ENCODE assay signal across 8 cellular contexts in genomic region chr1:150148834-150149489, GRCh38. TPM values are rescaled to one million over a fixed set of nuclear protein-coding genes. Genes with fewer than 3 reads are reported as not detected.
A peak's percentile ranks its signal among the peaks of the same experiment; 100 is the strongest.
DNase-seq lines count a peak whose midpoint lies in the region; ATAC-seq, FAIRE-seq and TF ChIP-seq lines count a peak whose summit lies in the region.

No MANE protein-coding gene starts in this region.

- H3K4me3 Mint-ChIP-seq in activated B cell treated with CpG ODN at 0.5 μM for 24 hours = peak overlapping the region; percentile 92

- no peak for FAIRE-seq in small intestine (lab: Jason Lieb, UNC)

- H3K27ac ChIP-seq in HEK293 (ENCODE audit: extremely low read depth, low read depth, low read length) (peak overlapping the region; percentile 62; the same call in 1 of the 2 replicates), hepatocyte (peak overlapping the region; percentile 88), small intestine (ENCODE audit: low read depth in 1 of 2, low read length in 1 of 2) (peak overlapping the region; percentile 45 to 87)

- H3K27ac Mint-ChIP-seq in activated B cell treated with CpG ODN at 0.5 μM for 24 hours = peak overlapping the region; percentile 91

- 17% methylated on average over 16 of the region's 16 CpGs for WGBS in hepatocyte (ENCODE audit: low lambda C conversion rate, missing lambda C conversion rate)
- 20 to 31% (median 30%) methylated on average over 16 of the region's 16 CpGs for WGBS in small intestine, 3 donors

- H3K4me2 ChIP-seq in hepatocyte = peak overlapping the region; percentile 91

- CTCF ChIA-PET in HEK293 (lab: Yijun Ruan, JAX) = no interaction called here
- CTCF ChIA-PET in activated B cell treated with CpG ODN at 0.5 μM for 24 hours (lab: Charles Lee) = interaction anchor here (0.7 to 3.0 kb wide), 7 partner anchors 9 to 75 kb away, joined by 3 to 21 read pairs (median 4); no protein-coding TSS in a partner anchor

- H3K9me3 ChIP-seq in HEK293 (ENCODE audit: control insufficient read depth, insufficient read depth, low read depth, low read length) (no peaks in the 10 kb centered on the region), hepatocyte (ENCODE audit: low read depth) (no peaks in the 10 kb centered on the region), small intestine (ENCODE audit: control insufficient read depth, low read depth) (no peaks in the 10 kb centered on the region)

- peaks cover 37% of the 10 kb centered on the region for H3K36me3 Mint-ChIP-seq in activated B cell treated with CpG ODN at 0.5 μM for 24 hours (ENCODE audit: low read depth)

- H3K4me1 ChIP-seq in HEK293 (ENCODE audit: control insufficient read depth, insufficient read depth, low read length) (peaks cover 3% of the 10 kb centered on the region; the same call in 1 of the 2 replicates), hepatocyte (ENCODE audit: insufficient read depth) (peaks cover 8% of the 10 kb centered on the region), small intestine (ENCODE audit: control insufficient read depth in 2 of 2, insufficient read depth in 1 of 2, low read depth in 1 of 2, low read length in 1 of 2) (no peaks in the 10 kb centered on the region)

- peak overlapping the region; percentile 94 for H2AFZ ChIP-seq in hepatocyte

- intact Hi-C loops in activated B cell treated with CpG ODN at 0.5 μM for 24 hours (cut with micrococcal nuclease) = loop anchor here (1.0 kb wide), 1 partner anchor 38 kb away; no protein-coding TSS in a partner anchor

- ATAC-seq in activated B cell treated with CpG ODN at 0.5 μM for 24 hours (ENCODE audit: low read depth) (no peak), GM18867 (IDR thresholded peaks at IDR 0.05; ENCODE audit: unreplicated experiment) (no peak), HG03571 (IDR thresholded peaks at IDR 0.05; ENCODE audit: unreplicated experiment) (no peak)

- H3K4me1 Mint-ChIP-seq in activated B cell treated with CpG ODN at 0.5 μM for 24 hours = peaks cover 72% of the 10 kb centered on the region

- H3K4me3 ChIP-seq in AG09309 (ENCODE audit: control insufficient read depth, low read depth, low read length) (peak overlapping the region; percentile 62), HEK293 (ENCODE audit: low read depth, low read length) (peak overlapping the region; percentile 61), hepatocyte (peak overlapping the region; percentile 92), small intestine (ENCODE audit: low read depth in 1 of 2, low read length in 2 of 2) (peak overlapping the region; percentile 89 to 92)

- DNase-seq in AG09309 (ENCODE audit: low read depth) (no peak), activated B cell treated with CpG ODN at 0.5 μM for 24 hours (no peak), hepatocyte (ENCODE audit: low spot score) (no peak), small intestine (no peak), NCI-H2029 treated with DMSO at 0.1 percent for 48 hours (lab: John Stamatoyannopoulos, UW) (no peak)

- peaks cover 35% of the 10 kb centered on the region for H3K79me2 ChIP-seq in hepatocyte

- H3K9me2 ChIP-seq in hepatocyte (replicated peaks; ENCODE audit: insufficient read depth) = no peaks in the 10 kb centered on the region

- H3K9me3 Mint-ChIP-seq in activated B cell treated with CpG ODN at 0.5 μM for 24 hours = no peaks in the 10 kb centered on the region

- TF ChIP-seq CTCF in AG09309 (IDR thresholded peaks at IDR 0.05; ENCODE audit: control insufficient read depth, insufficient read depth, low read depth, low read length, missing control alignments) (no peak), HEK293 (tag by site-specific recombination; IDR thresholded peaks at IDR 0.05) (no peak), activated B cell treated with CpG ODN at 0.5 μM for 24 hours (IDR thresholded peaks at IDR 0.05) (no peak), hepatocyte (IDR thresholded peaks at IDR 0.05; ENCODE audit: poor library complexity) (no peak)

- H4K20me1 ChIP-seq in hepatocyte (ENCODE audit: insufficient read depth, poor library complexity, severe bottlenecking) = peaks cover 6% of the 10 kb centered on the region

- POLR2A ChIA-PET in HEK293 (lab: Yijun Ruan, JAX) (interaction anchor here (1.0 to 1.3 kb wide), 3 partner anchors 9 to 17 kb away, joined by 3 to 4 read pairs (median 3); no protein-coding TSS in a partner anchor), activated B cell treated with CpG ODN at 0.5 μM for 24 hours (lab: Charles Lee) (interaction anchor here (0.5 to 6.3 kb wide), 17 partner anchors 11 to 369 kb away, joined by 3 to 388 read pairs (median 5); partner anchors contain the start of genes SF3B4 and VPS45)

- peaks cover 0 to 17% of the 10 kb centered on the region in 2 experiments; a peak in 2 of 3 replicates for H3K36me3 ChIP-seq in HEK293 (ENCODE audit: control insufficient read depth in 2 of 2, insufficient read depth in 1 of 2, low read length in 2 of 2)
- no peaks in the 10 kb centered on the region for H3K36me3 ChIP-seq in hepatocyte (replicated peaks; ENCODE audit: insufficient read depth, low read depth)
- peaks cover 0 to 3% of the 10 kb centered on the region in 2 donors for H3K36me3 ChIP-seq in small intestine (ENCODE audit: control insufficient read depth in 2 of 2, insufficient read depth in 2 of 2, low read length in 2 of 2)

- no peaks in the 10 kb centered on the region for H3K27me3 Mint-ChIP-seq in activated B cell treated with CpG ODN at 0.5 μM for 24 hours

- H3K27me3 ChIP-seq in hepatocyte = peaks cover 6% of the 10 kb centered on the region
- no peaks in the 10 kb centered on the region for H3K27me3 ChIP-seq in small intestine (ENCODE audit: control insufficient read depth in 2 of 2, insufficient read depth in 2 of 2, low read length in 2 of 2)

TF ChIP-seq in HEK293, 187 proteins besides CTCF, POLR2A, EP300 and RAD21 (continues in another document):
- TF ChIP-seq ZNF223 (tag by site-specific recombination; IDR thresholded peaks at IDR 0.05) = no peak
- TF ChIP-seq ZNF548 (tag by site-specific recombination; IDR thresholded peaks at IDR 0.05) = no peak
- TF ChIP-seq ZNF629 (tag by site-specific recombination; IDR thresholded peaks at IDR 0.05) = 0 out of 2 replicates have a peak, but pooled peaks have one; percentile 20
- TF ChIP-seq ZNF19 (tag by site-specific recombination; IDR thresholded peaks at IDR 0.05; ENCODE audit: low read depth) = no peak
- no peak for TF ChIP-seq ZNF624 (tag by site-specific recombination; IDR thresholded peaks at IDR 0.05)
- TF ChIP-seq ZBTB17 (tag by site-specific recombination; IDR thresholded peaks at IDR 0.05) = peak; percentile 78
- no peak for TF ChIP-seq ZNF513 (tag by site-specific recombination; IDR thresholded peaks at IDR 0.05)
- TF ChIP-seq, protein P1, sequence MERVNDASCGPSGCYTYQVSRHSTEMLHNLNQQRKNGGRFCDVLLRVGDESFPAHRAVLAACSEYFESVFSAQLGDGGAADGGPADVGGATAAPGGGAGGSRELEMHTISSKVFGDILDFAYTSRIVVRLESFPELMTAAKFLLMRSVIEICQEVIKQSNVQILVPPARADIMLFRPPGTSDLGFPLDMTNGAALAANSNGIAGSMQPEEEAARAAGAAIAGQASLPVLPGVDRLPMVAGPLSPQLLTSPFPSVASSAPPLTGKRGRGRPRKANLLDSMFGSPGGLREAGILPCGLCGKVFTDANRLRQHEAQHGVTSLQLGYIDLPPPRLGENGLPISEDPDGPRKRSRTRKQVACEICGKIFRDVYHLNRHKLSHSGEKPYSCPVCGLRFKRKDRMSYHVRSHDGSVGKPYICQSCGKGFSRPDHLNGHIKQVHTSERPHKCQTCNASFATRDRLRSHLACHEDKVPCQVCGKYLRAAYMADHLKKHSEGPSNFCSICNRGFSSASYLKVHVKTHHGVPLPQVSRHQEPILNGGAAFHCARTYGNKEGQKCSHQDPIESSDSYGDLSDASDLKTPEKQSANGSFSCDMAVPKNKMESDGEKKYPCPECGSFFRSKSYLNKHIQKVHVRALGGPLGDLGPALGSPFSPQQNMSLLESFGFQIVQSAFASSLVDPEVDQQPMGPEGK (tag by site-specific recombination; IDR thresholded peaks at IDR 0.05) = peak; percentile 60; the same call in 1 of the 2 replicates
- TF ChIP-seq, protein P2, sequence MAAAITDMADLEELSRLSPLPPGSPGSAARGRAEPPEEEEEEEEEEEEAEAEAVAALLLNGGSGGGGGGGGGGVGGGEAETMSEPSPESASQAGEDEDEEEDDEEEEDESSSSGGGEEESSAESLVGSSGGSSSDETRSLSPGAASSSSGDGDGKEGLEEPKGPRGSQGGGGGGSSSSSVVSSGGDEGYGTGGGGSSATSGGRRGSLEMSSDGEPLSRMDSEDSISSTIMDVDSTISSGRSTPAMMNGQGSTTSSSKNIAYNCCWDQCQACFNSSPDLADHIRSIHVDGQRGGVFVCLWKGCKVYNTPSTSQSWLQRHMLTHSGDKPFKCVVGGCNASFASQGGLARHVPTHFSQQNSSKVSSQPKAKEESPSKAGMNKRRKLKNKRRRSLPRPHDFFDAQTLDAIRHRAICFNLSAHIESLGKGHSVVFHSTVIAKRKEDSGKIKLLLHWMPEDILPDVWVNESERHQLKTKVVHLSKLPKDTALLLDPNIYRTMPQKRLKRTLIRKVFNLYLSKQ (tag by site-specific recombination; IDR thresholded peaks at IDR 0.05; ENCODE audit: borderline replicate concordance) = no peak
- no peak for TF ChIP-seq KLF1 (tag by site-specific recombination; IDR thresholded peaks at IDR 0.05)
- TF ChIP-seq ZBTB20 (tag by site-specific recombination; IDR thresholded peaks at IDR 0.05) = peak; percentile 55; the same call in 1 of the 2 replicates
- no peak for TF ChIP-seq ZNF560 (tag by site-specific recombination; IDR thresholded peaks at IDR 0.05; ENCODE audit: borderline replicate concordance)
- TF ChIP-seq ZNF670 (tag by site-specific recombination; IDR thresholded peaks at IDR 0.05; ENCODE audit: low read depth) = no peak
- TF ChIP-seq ZNF274 (IDR thresholded peaks at IDR 0.05; ENCODE audit: low read length) = no peak
- no peak for TF ChIP-seq ZNF274 (tag by site-specific recombination; IDR thresholded peaks at IDR 0.05; ENCODE audit: borderline replicate concordance)
- TF ChIP-seq KLF8 (tag by site-specific recombination; IDR thresholded peaks at IDR 0.05) = no peak

RNA-seq across cellular contexts. Expression of gene PLEKHO1, which starts 0.8 kb away (rescaled TPM):
- total RNA-seq in activated B cell treated with CpG ODN at 0.5 μM for 24 hours (195 and 208 TPM in 2 replicates), hepatocyte (12.1 and 23.7 TPM in 2 replicates)
- polyA plus RNA-seq in hepatocyte (33.0 and 38.2 TPM in 2 replicates), small intestine (10 to 100 TPM in 2 of 3 donors, 1 to 10 TPM in 1; 8.1 to 38.4 (median 29.8) TPM)
